ENCODE assay signal across 8 cellular contexts in genomic region chr4:48779998-48780866, GRCh38. TPM values are rescaled to one million over a fixed set of nuclear protein-coding genes. Genes with fewer than 3 reads are reported as not detected.
A peak's percentile ranks its signal among the peaks of the same experiment; 100 is the strongest.
DNase-seq lines count a peak whose midpoint lies in the region; ATAC-seq and TF ChIP-seq lines count a peak whose summit lies in the region.

TSS of gene FRYL (minus strand) at chr4:48780279. CDS start at chr4:48634410, 145,869 bp downstream.

- H3K36me3 Mint-ChIP-seq in activated CD4-positive, alpha-beta T cell treated with anti-CD3 and anti-CD28 coated beads, Interleukin-2, amount 10 ng/mL, durations not matched to agents 7 days and 5 days (ENCODE audit: low read depth) = peaks cover 7% of the 10 kb centered on the region

- peak within 1 kb of the TSS; percentile 94 for H3K4me2 ChIP-seq in BLaER1

- H3K9ac ChIP-seq in BLaER1 = peak within 1 kb of the TSS; percentile 97

- peak within 1 kb of the TSS; percentile 91 for H3K4me3 Mint-ChIP-seq in activated CD4-positive, alpha-beta T cell treated with anti-CD3 and anti-CD28 coated beads, Interleukin-2, amount 10 ng/mL, durations not matched to agents 7 days and 5 days

- H4K20me1 ChIP-seq in BLaER1 = peaks cover 45% of the 10 kb centered on the region

- peaks cover 38% of the 10 kb centered on the region for H3K4me1 ChIP-seq in BLaER1

- no peaks in the 10 kb centered on the region for H3K27me3 Mint-ChIP-seq in activated CD4-positive, alpha-beta T cell treated with anti-CD3 and anti-CD28 coated beads, Interleukin-2, amount 10 ng/mL, durations not matched to agents 7 days and 5 days

- no peaks in the 10 kb centered on the region for H3K9me3 Mint-ChIP-seq in activated CD4-positive, alpha-beta T cell treated with anti-CD3 and anti-CD28 coated beads, Interleukin-2, amount 10 ng/mL, durations not matched to agents 7 days and 5 days

- CTCF ChIA-PET in activated CD4-positive, alpha-beta T cell treated with anti-CD3 and anti-CD28 coated beads, Interleukin-2, amount 10 ng/mL, durations not matched to agents 7 days and 5 days (lab: Charles Lee) = interaction anchor here (0.9 to 1.6 kb wide), 3 partner anchors 10 to 201 kb away, joined by 3 read pairs; no protein-coding TSS in a partner anchor

- peak within 1 kb of the TSS; percentile 95 for H3K27ac Mint-ChIP-seq in activated CD4-positive, alpha-beta T cell treated with anti-CD3 and anti-CD28 coated beads, Interleukin-2, amount 10 ng/mL, durations not matched to agents 7 days and 5 days

- POLR2A ChIA-PET in activated CD4-positive, alpha-beta T cell treated with anti-CD3 and anti-CD28 coated beads, Interleukin-2, amount 10 ng/mL, durations not matched to agents 7 days and 5 days (lab: Charles Lee) = interaction anchor here (0.7 kb wide), 1 partner anchor 50 kb away, joined by 3 read pairs; the partner anchor contains the start of gene OCIAD1

- peak; percentile 98 for DNase-seq in NCI-H69 (lab: John Stamatoyannopoulos, UW)
- peak; percentile 99 for DNase-seq in activated CD4-positive, alpha-beta T cell treated with anti-CD3 and anti-CD28 coated beads, Interleukin-2, amount 10 ng/mL, durations not matched to agents 7 days and 5 days
- DNase-seq in coronary artery (ENCODE audit: low spot score) = peak; percentile 100
- peak; percentile 99 for DNase-seq in stimulated activated CD4-positive, alpha-beta T cell treated with anti-CD3 and anti-CD28 coated beads, Interleukin-1b, Interleukin-23, amount 100 ng/mL, for 48 hours

- peaks cover 41% of the 10 kb centered on the region for H3K4me1 Mint-ChIP-seq in activated CD4-positive, alpha-beta T cell treated with anti-CD3 and anti-CD28 coated beads, Interleukin-2, amount 10 ng/mL, durations not matched to agents 7 days and 5 days

- no peaks in the 10 kb centered on the region for H3K9me3 ChIP-seq in BLaER1

- H3K36me3 ChIP-seq in BLaER1 = no peaks in the 10 kb centered on the region

- TF ChIP-seq CTCF in coronary artery (IDR thresholded peaks at IDR 0.05) = no peak

- peak within 1 kb of the TSS; percentile 100 for H3K4me3 ChIP-seq in BLaER1
- H3K4me3 ChIP-seq in coronary artery = peak within 1 kb of the TSS; percentile 87

- H3K27me3 ChIP-seq in BLaER1 (no peaks in the 10 kb centered on the region), layer of hippocampus (ENCODE audit: control insufficient read depth, insufficient read depth, low read length) (no peaks in the 10 kb centered on the region)

- H3K27ac ChIP-seq in BLaER1 (peak within 1 kb of the TSS; percentile 97), coronary artery (peak within 1 kb of the TSS; percentile 90 to 92), layer of hippocampus (ENCODE audit: low read depth, low read length) (peak within 1 kb of the TSS; percentile 88)

- peak; percentile 82 for ATAC-seq in GM19328 (IDR thresholded peaks at IDR 0.05; ENCODE audit: unreplicated experiment)
- ATAC-seq in HG03520 (IDR thresholded peaks at IDR 0.05; ENCODE audit: unreplicated experiment) = peak; percentile 85

RNA-seq across cellular contexts. Expression of gene FRYL, which starts in this region (rescaled TPM):
- 100 to 1,000 TPM in 1 of 2 experiments, 10 to 100 TPM in 1; 96.8 to 102 TPM for total RNA-seq in activated CD4-positive, alpha-beta T cell treated with anti-CD3 and anti-CD28 coated beads, Interleukin-2, amount 10 ng/mL, durations not matched to agents 7 days and 5 days

Comparison
In these comparisons a context has a peak if more than half of its experiments do, and no peak if none do; other contexts are left out.
1. Peak in every context shown above with its lines: DNase-seq, ATAC-seq, H3K4me3 ChIP-seq and H3K27ac ChIP-seq.